Comparison of ENCODE assay signal across 1 cellular context in genomic region chr12:47819544-47819901, GRCh38.
TF ChIP-seq lines count a peak whose summit lies in the region.

No MANE protein-coding gene starts in this region.

TF ChIP-seq in HEK293, 187 proteins besides CTCF, POLR2A, EP300 and RAD21 (continued from another document):
- TF ChIP-seq SP2 (tag by site-specific recombination; IDR thresholded peaks at IDR 0.05) (no peak), SETDB1 (IDR thresholded peaks at IDR 0.05; ENCODE audit: insufficient read length, low read length) (no peak), ZNF335 (tag by site-specific recombination; conservative IDR thresholded peaks at IDR 0.05) (no peak), KLF9 (tag by site-specific recombination; IDR thresholded peaks at IDR 0.05; ENCODE audit: low read depth) (no peak)
- TF ChIP-seq, protein P1, sequence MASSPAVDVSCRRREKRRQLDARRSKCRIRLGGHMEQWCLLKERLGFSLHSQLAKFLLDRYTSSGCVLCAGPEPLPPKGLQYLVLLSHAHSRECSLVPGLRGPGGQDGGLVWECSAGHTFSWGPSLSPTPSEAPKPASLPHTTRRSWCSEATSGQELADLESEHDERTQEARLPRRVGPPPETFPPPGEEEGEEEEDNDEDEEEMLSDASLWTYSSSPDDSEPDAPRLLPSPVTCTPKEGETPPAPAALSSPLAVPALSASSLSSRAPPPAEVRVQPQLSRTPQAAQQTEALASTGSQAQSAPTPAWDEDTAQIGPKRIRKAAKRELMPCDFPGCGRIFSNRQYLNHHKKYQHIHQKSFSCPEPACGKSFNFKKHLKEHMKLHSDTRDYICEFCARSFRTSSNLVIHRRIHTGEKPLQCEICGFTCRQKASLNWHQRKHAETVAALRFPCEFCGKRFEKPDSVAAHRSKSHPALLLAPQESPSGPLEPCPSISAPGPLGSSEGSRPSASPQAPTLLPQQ (tag by site-specific recombination; IDR thresholded peaks at IDR 0.05): no peak
